28 cellular contexts compared by ENCODE assay signal in the genomic region with DNA sequence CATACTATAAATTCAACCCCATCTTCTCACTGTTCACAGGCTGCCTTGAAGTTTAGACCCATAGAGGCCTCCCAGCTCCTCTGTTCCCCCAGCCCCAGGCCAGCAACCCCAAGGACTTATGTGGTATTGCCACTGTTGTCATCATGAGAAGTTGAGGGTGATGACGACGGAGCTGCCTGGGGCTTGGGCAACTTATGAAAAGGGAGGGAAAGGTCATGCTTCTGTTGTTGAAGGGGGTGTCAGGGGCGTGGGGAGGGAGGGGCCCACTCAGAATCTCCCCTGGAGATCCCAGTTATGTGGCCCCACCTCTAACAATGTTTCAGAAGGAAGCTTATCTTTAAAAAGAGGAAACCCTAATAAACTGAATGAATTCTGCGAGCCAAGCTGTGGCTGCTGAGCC.
"Had no signal": no experiment of that assay in that cellular context is flagged by ENCODE, and none has a peak within 500 bp of the region (broad histone marks: within the 10 kb centered on the region; RNA-seq: fewer than 3 reads in every experiment).

No MANE protein-coding gene starts in this region.

- H3K27ac Mint-ChIP-seq: activated CD4-positive, alpha-beta memory T cell treated with anti-CD3 and anti-CD28 coated beads, Interleukin-2, amount 10 ng/mL, durations not matched to agents 7 days and 5 days; activated CD4-positive, alpha-beta T cell treated with anti-CD3 and anti-CD28 coated beads for 36 hours; activated naive CD8-positive, alpha-beta T cell treated with anti-CD3 and anti-CD28 coated beads, Interleukin-2, amount 10 ng/mL, durations not matched to agents 7 days and 5 days; activated T-cell treated with anti-CD3 and anti-CD28 coated beads, Interleukin-2, amount 50 U/mL, for 72 hours; activated T-helper 2 cell treated with anti-CD3 and anti-CD28 coated beads, Interferon-gamma antibody, Interleukin-2, Interleukin-4, amounts not matched to agents 10 μg/mL and 5 μg/mL and 100 μg/mL, durations not matched to agents 14 hours and 24 hours and 36 hours; IgD-negative memory B cell; T-helper 17 cell had no signal

- H3K36me3 Mint-ChIP-seq: activated naive CD8-positive, alpha-beta T cell treated with anti-CD3 and anti-CD28 coated beads, Interleukin-2, amount 10 ng/mL, durations not matched to agents 7 days and 5 days; IgD-negative memory B cell had no signal

- H3K9me3 Mint-ChIP-seq: activated CD4-positive, alpha-beta memory T cell treated with anti-CD3 and anti-CD28 coated beads, Interleukin-2, amount 10 ng/mL, durations not matched to agents 7 days and 5 days; activated naive CD8-positive, alpha-beta T cell treated with anti-CD3 and anti-CD28 coated beads, Interleukin-2, amount 10 ng/mL, durations not matched to agents 7 days and 5 days; activated T-cell treated with anti-CD3 and anti-CD28 coated beads, Interleukin-2, amount 50 U/mL, for 72 hours; activated T-helper 2 cell treated with anti-CD3 and anti-CD28 coated beads, Interferon-gamma antibody, Interleukin-2, Interleukin-4, amounts not matched to agents 10 μg/mL and 5 μg/mL and 100 μg/mL, durations not matched to agents 14 hours and 24 hours and 36 hours had no signal

- H3K4me1 Mint-ChIP-seq: activated CD4-positive, alpha-beta memory T cell treated with anti-CD3 and anti-CD28 coated beads, Interleukin-2, amount 10 ng/mL, durations not matched to agents 7 days and 5 days; activated naive CD8-positive, alpha-beta T cell treated with anti-CD3 and anti-CD28 coated beads, Interleukin-2, amount 10 ng/mL, durations not matched to agents 7 days and 5 days had no signal

- H3K4me3 Mint-ChIP-seq: activated CD4-positive, alpha-beta memory T cell treated with anti-CD3 and anti-CD28 coated beads, Interleukin-2, amount 10 ng/mL, durations not matched to agents 7 days and 5 days; activated CD4-positive, alpha-beta T cell treated with anti-CD3 and anti-CD28 coated beads for 36 hours; activated naive CD8-positive, alpha-beta T cell treated with anti-CD3 and anti-CD28 coated beads, Interleukin-2, amount 10 ng/mL, durations not matched to agents 7 days and 5 days; activated T-cell treated with anti-CD3 and anti-CD28 coated beads, Interleukin-2, amount 50 U/mL, for 72 hours; IgD-negative memory B cell; T-helper 17 cell had no signal

- H3K27ac ChIP-seq: adrenal gland, KMS-11, SJSA1, WERI-Rb-1 had no signal

- H3K27me3 Mint-ChIP-seq: activated CD4-positive, alpha-beta T cell treated with anti-CD3 and anti-CD28 coated beads for 36 hours; activated naive CD8-positive, alpha-beta T cell treated with anti-CD3 and anti-CD28 coated beads, Interleukin-2, amount 10 ng/mL, durations not matched to agents 7 days and 5 days had no signal

- DNase-seq: activated CD4-positive, alpha-beta memory T cell treated with anti-CD3 and anti-CD28 coated beads, Interleukin-2, amount 10 ng/mL, durations not matched to agents 7 days and 5 days; activated CD4-positive, alpha-beta T cell treated with anti-CD3 and anti-CD28 coated beads for 36 hours; activated CD4-positive, alpha-beta T cell treated with anti-CD3 and anti-CD28 coated beads, Interleukin-2, amount 50 U/mL, for 1 hour; activated gamma-delta T cell treated with Interleukin-2 at 50 U/mL for 16 hours; activated naive CD4-positive, alpha-beta T cell treated with anti-CD3 and anti-CD28 coated beads, Interleukin-2, amount 50 U/mL, for 16 hours; activated naive CD8-positive, alpha-beta T cell treated with anti-CD3 and anti-CD28 coated beads, Interleukin-2, amount 10 ng/mL, durations not matched to agents 7 days and 5 days; activated T-cell treated with anti-CD3 and anti-CD28 coated beads for 4 hours; activated T-cell treated with anti-CD3 and anti-CD28 coated beads, Interleukin-2, amount 50 U/mL, for 72 hours; adrenal gland; anterior cingulate cortex; cerebellar nuclear complex; NCI-H1092; NCI-H1417; NCI-H1694; NCI-H2029; NCI-H2107; NCI-H2171 treated with DMSO at 0.1 percent for 48 hours; NCI-H226; NCI-H510A; NCI-H526 treated with DMSO at 0.1 percent for 48 hours; NCI-H82; T-helper 17 cell; T-helper 9 cell; WERI-Rb-1 had no signal
